Comparison of ENCODE assay signal across 8 cellular contexts in genomic region chr10:84429926-84430520, GRCh38.
DNase-seq lines count a peak whose midpoint lies in the region; ATAC-seq, FAIRE-seq and TF ChIP-seq lines count a peak whose summit lies in the region.

No MANE protein-coding gene starts in this region.

- intact Hi-C loops in heart right ventricle (cut with DNase I), result loop anchor here in 2 of 10 donors (5.0 kb wide), 2 partner anchors 93 to 107 kb away; no protein-coding TSS in a partner anchor

- FAIRE-seq in small intestine (lab: Jason Lieb, UNC), result no peak

- H3K36me3 ChIP-seq in SJCRH30 (no peaks in the 10 kb centered on the region), heart right ventricle (peaks cover 0 to 15% (median 0%) of the 10 kb centered on the region in 9 donors), small intestine (ENCODE audit: control insufficient read depth in 2 of 2, insufficient read depth in 2 of 2, low read length in 2 of 2) (peaks cover 2% of the 10 kb centered on the region in 2 donors)

- ATAC-seq in GM19455 (IDR thresholded peaks at IDR 0.05; ENCODE audit: unreplicated experiment), result peak; percentile 97
- peak; percentile 96 for ATAC-seq in HG03469 (IDR thresholded peaks at IDR 0.05; ENCODE audit: unreplicated experiment)
- ATAC-seq in heart right ventricle, result peak in 3 of 8 donors; percentile 49 to 65 (median 56)

- H3K4me1 ChIP-seq in SJCRH30 (peaks cover 4% of the 10 kb centered on the region; the same call in 1 of the 2 replicates), heart right ventricle (peaks cover 0 to 93% (median 44%) of the 10 kb centered on the region in 9 donors), small intestine (ENCODE audit: control insufficient read depth in 2 of 2, insufficient read depth in 1 of 2, low read depth in 1 of 2, low read length in 1 of 2) (no peaks in the 10 kb centered on the region)

- 84 to 93% methylated on average over 2 of the region's 2 CpGs for WGBS in heart right ventricle, 2 donors
- WGBS in small intestine, 3 donors, result 86 to 99% (median 95%) methylated on average over 2 of the region's 2 CpGs

- H3K9me3 ChIP-seq in SJCRH30 (replicated peaks), result no peaks in the 10 kb centered on the region
- H3K9me3 ChIP-seq in heart right ventricle, result no peaks in the 10 kb centered on the region
- H3K9me3 ChIP-seq in small intestine (ENCODE audit: control insufficient read depth, low read depth), result no peaks in the 10 kb centered on the region

- no peaks in the 10 kb centered on the region for H3K27me3 ChIP-seq in SJCRH30
- no peaks in the 10 kb centered on the region for H3K27me3 ChIP-seq in heart right ventricle
- no peaks in the 10 kb centered on the region for H3K27me3 ChIP-seq in small intestine (ENCODE audit: control insufficient read depth in 2 of 2, insufficient read depth in 2 of 2, low read length in 2 of 2)

- H3K4me3 ChIP-seq in SJCRH30 (no peak overlapping the region), heart right ventricle (no peak overlapping the region), small intestine (ENCODE audit: low read depth in 1 of 2, low read length in 2 of 2) (no peak overlapping the region)

- DNase-seq in D341Med (ENCODE audit: low spot score), result peak; percentile 55
- peak; percentile 34 to 51 for DNase-seq in SJCRH30
- peak; percentile 69 for DNase-seq in activated naive CD4-positive, alpha-beta T cell treated with Interleukin-2 at 50 U/mL for 16 hours
- peak; percentile 26 to 46 for DNase-seq in heart right ventricle
- peak; percentile 72 for DNase-seq in small intestine
- no peak for DNase-seq in NCI-H524 treated with DMSO at 0.1 percent for 48 hours (lab: John Stamatoyannopoulos, UW)

- peak; percentile 30 to 78 (median 61) for TF ChIP-seq CTCF in heart right ventricle (IDR thresholded peaks at IDR 0.05)

- H3K27ac ChIP-seq in SJCRH30 (no peak overlapping the region), heart right ventricle (no peak overlapping the region), small intestine (ENCODE audit: low read depth in 1 of 2, low read length in 1 of 2) (no peak overlapping the region)
